In genomic region chr7:25159983-25160596, GRCh38 we compare ENCODE assay signal across 8 cellular contexts. TPM values are rescaled to one million over a fixed set of nuclear protein-coding genes. Genes with fewer than 3 reads are reported as not detected.
A peak's percentile ranks its signal among the peaks of the same experiment; 100 is the strongest.
DNase-seq lines count a peak whose midpoint lies in the region; TF ChIP-seq lines count a peak whose summit lies in the region.
"Not testable (repeated sequence)": the region's sequence is repeated elsewhere in the genome, so short reads cannot be mapped to it uniquely, and the experiment has no call there.

No MANE protein-coding gene starts in this region.

- peaks cover 10% of the 10 kb centered on the region for H3F3A ChIP-seq in SK-N-SH (replicated peaks; ENCODE audit: insufficient read depth)
- not testable (repeated sequence) for H3F3A ChIP-seq in neural cell (ENCODE audit: insufficient read depth, low read length, poor library complexity, severe bottlenecking)

- dilution Hi-C loops in mammary epithelial cell (cut with HindIII; ENCODE audit: low sequenced_read_pairs), result not testable (repeated sequence)

- not testable (repeated sequence) for H3K9me3 ChIP-seq in SK-N-SH; mammary epithelial cell (replicated peaks; ENCODE audit: insufficient read depth, low read length); cardiac muscle cell (ENCODE audit: low read depth); neural cell (ENCODE audit: low read length)

- not testable (repeated sequence) for H3K9me2 ChIP-seq in SK-N-SH; neural cell (ENCODE audit: insufficient read depth, low read length)

- H3K4me1 ChIP-seq in SK-N-SH (ENCODE audit: control insufficient read depth in 1 of 2, insufficient read depth in 2 of 2, low read depth in 1 of 2, low read length in 1 of 2); mammary epithelial cell (ENCODE audit: insufficient read depth, low read length); cardiac muscle cell (ENCODE audit: low read depth): not testable (repeated sequence)

- 41% methylated on average over 11 of the region's 11 CpGs for WGBS in SK-N-SH (ENCODE audit: low lambda C conversion rate)
- WGBS in mammary epithelial cell (ENCODE audit: low coverage, missing lambda C conversion rate), result 42% methylated on average over 8 of the region's 11 CpGs

- TF ChIP-seq EP300 in SK-N-SH (IDR thresholded peaks at IDR 0.05; ENCODE audit: borderline replicate concordance in 1 of 2, low read depth in 1 of 2, low read length in 1 of 2); neural cell (conservative IDR thresholded peaks at IDR 0.05; ENCODE audit: poor library complexity, severe bottlenecking): not testable (repeated sequence)

- H2AFZ ChIP-seq in SK-N-SH (ENCODE audit: low read depth); mammary epithelial cell (ENCODE audit: low read depth, low read length); neural cell (ENCODE audit: low read depth, low read length): not testable (repeated sequence)

- DNase-seq in AG04449 (ENCODE audit: low read depth, low spot score), result peak; percentile 3
- peak; percentile 67 for DNase-seq in GM03348 (ENCODE audit: low spot score)
- DNase-seq in HuH-7 (ENCODE audit: low spot score), result peak; percentile 37
- peak; percentile 60 for DNase-seq in NCI-H2227 (lab: John Stamatoyannopoulos, UW; ENCODE audit: unreplicated experiment)
- DNase-seq in SK-N-SH, result peak; percentile 65
- DNase-seq in mammary epithelial cell, result peak; percentile 23
- peak; percentile 63 to 65 for DNase-seq in cardiac muscle cell (ENCODE audit: low read depth in 1 of 2, low spot score in 1 of 2)

- CTCF ChIA-PET in AG04449 (lab: Yijun Ruan, JAX), result interaction anchor here (1.0 to 3.7 kb wide), 11 partner anchors 10 to 65 kb away, joined by 3 to 27 read pairs (median 6); no protein-coding TSS in a partner anchor
- CTCF ChIA-PET in SK-N-SH (lab: Yijun Ruan, JAX), result interaction anchor here (0.6 to 4.1 kb wide), 21 partner anchors 10 to 348 kb away, joined by 3 to 24 read pairs (median 4); partner anchors contain the start of gene CYCS
- CTCF ChIA-PET in mammary epithelial cell (lab: Charles Lee; ENCODE audit: low non-redundant PET), result not testable (repeated sequence)

- not testable (repeated sequence) for H3K9ac ChIP-seq in SK-N-SH; mammary epithelial cell (ENCODE audit: insufficient read depth, low read length); neural cell (ENCODE audit: low read length)

- POLR2A ChIA-PET in AG04449 (lab: Yijun Ruan, JAX); SK-N-SH (lab: Yijun Ruan, JAX): not testable (repeated sequence)

- TF ChIP-seq CTCF in AG04449 (IDR thresholded peaks at IDR 0.05; ENCODE audit: insufficient read depth, low read length, missing control alignments), result not testable (repeated sequence)
- peak; percentile 78 for TF ChIP-seq CTCF in SK-N-SH (IDR thresholded peaks at IDR 0.05)
- peak; percentile 39 to 45 for TF ChIP-seq CTCF in mammary epithelial cell (conservative IDR thresholded peaks at IDR 0.05 in 1 of 2, IDR thresholded peaks at IDR 0.05 in 1 of 2; ENCODE audit: extremely low read depth in 1 of 2, insufficient read depth in 1 of 2, low read depth in 1 of 2, low read length in 2 of 2)
- peak; percentile 46 for TF ChIP-seq CTCF in cardiac muscle cell (IDR thresholded peaks at IDR 0.05; ENCODE audit: low read depth, low read length)
- peak; percentile 56 for TF ChIP-seq CTCF in neural cell (IDR thresholded peaks at IDR 0.05; ENCODE audit: poor library complexity, severe bottlenecking)

- intact Hi-C loops in mammary epithelial cell (cut with micrococcal nuclease), result not testable (repeated sequence)

- not testable (repeated sequence) for H3K4me2 ChIP-seq in SK-N-SH; mammary epithelial cell (ENCODE audit: insufficient read depth, low read depth, low read length); neural cell (ENCODE audit: low read length)

- TF ChIP-seq RAD21 in SK-N-SH (IDR thresholded peaks at IDR 0.05; ENCODE audit: low read length) (peak; percentile 67), neural cell (conservative IDR thresholded peaks at IDR 0.05) (peak; percentile 34)

- H3K36me3 ChIP-seq in SK-N-SH (replicated peaks in 1 of 2; ENCODE audit: control insufficient read depth in 1 of 2, insufficient read depth in 2 of 2, low read length in 1 of 2); mammary epithelial cell (ENCODE audit: insufficient read depth, low read length); cardiac muscle cell; neural cell (ENCODE audit: insufficient read depth, low read length): not testable (repeated sequence)

- not testable (repeated sequence) for H3K27me3 ChIP-seq in SK-N-SH (ENCODE audit: insufficient read depth); mammary epithelial cell (ENCODE audit: insufficient read depth, low read length); cardiac muscle cell; neural cell (ENCODE audit: insufficient read depth, low read depth, low read length)

- H3K79me2 ChIP-seq in SK-N-SH (ENCODE audit: insufficient read depth); mammary epithelial cell (ENCODE audit: insufficient read depth, low read length); neural cell (replicated peaks; ENCODE audit: insufficient read depth, low read length): not testable (repeated sequence)

- in situ Hi-C loops in mammary epithelial cell (cut with MboI; ENCODE audit: low sequenced_read_pairs in 2 of 2), result not testable (repeated sequence)

- BruUV-seq in mammary epithelial cell (replicated peaks; lab: Mats Ljungman, UMichigan), result not testable (repeated sequence)

- H3K4me3 ChIP-seq in AG04449 (ENCODE audit: low read depth, low read length); SK-N-SH (ENCODE audit: low read depth in 2 of 2, low read length in 1 of 2); mammary epithelial cell (replicated peaks in 1 of 3; ENCODE audit: insufficient read depth in 1 of 3, low read depth in 2 of 3, low read length in 3 of 3); cardiac muscle cell; neural cell (ENCODE audit: low read length): not testable (repeated sequence)

- H4K20me1 ChIP-seq in SK-N-SH (ENCODE audit: insufficient read depth); mammary epithelial cell (ENCODE audit: insufficient read depth, low read length); neural cell (ENCODE audit: insufficient read depth): not testable (repeated sequence)

- H3K27ac ChIP-seq in SK-N-SH (ENCODE audit: low read depth in 2 of 2, low read length in 1 of 2); mammary epithelial cell (ENCODE audit: insufficient read depth, low read depth, low read length); cardiac muscle cell; neural cell (ENCODE audit: low read length): not testable (repeated sequence)

TF ChIP-seq in SK-N-SH, 30 proteins besides CTCF, POLR2A, EP300 and RAD21:
- peak; percentile 32; the same call in 1 of the 2 replicates for TF ChIP-seq SMC3 (IDR thresholded peaks at IDR 0.05; ENCODE audit: low read depth, low read length)

TF ChIP-seq in neural cell, 6 proteins besides CTCF, POLR2A, EP300 and RAD21:
- TF ChIP-seq SMC3 (conservative IDR thresholded peaks at IDR 0.05; ENCODE audit: poor library complexity), result peak; percentile 28

RNA-seq across cellular contexts. Expression of gene CYCS, which starts 35.0 kb away (rescaled TPM):
- polyA plus RNA-seq in SK-N-SH (2012; rRNA removed) (22.9 and 23.8 TPM in 2 replicates), mammary epithelial cell (74.1 TPM), cardiac muscle cell (300 and 489 TPM in 2 replicates), neural cell (151 and 198 TPM in 2 replicates)
- 39.2 and 65.4 TPM in 2 replicates for polyA plus RNA-seq in SK-N-SH (2012; cell fraction: cytosol; rRNA removed)
- 5.1 and 12.5 TPM in 2 replicates for polyA plus RNA-seq in SK-N-SH (2012; cell fraction: nucleus; rRNA removed)
- total RNA-seq in mammary epithelial cell (100 to 1,000 TPM in 1 of 2 donors, 10 to 100 TPM in 1; 34.3 to 210 TPM), cardiac muscle cell (38.7 and 68.7 TPM in 2 replicates)
- polyA minus RNA-seq in mammary epithelial cell (26.3 TPM), neural cell (102 and 103 TPM in 2 replicates)

Comparison
In these comparisons a context has a peak if more than half of its experiments do, and no peak if none do; other contexts are left out.
1. DNase-seq: peak in every context shown above with its lines; median percentile 67 in GM03348; 65 in SK-N-SH; 64 in cardiac muscle cell; 60 in NCI-H2227; 37 in HuH-7; 23 in mammary epithelial cell; 3 in AG04449.